ENCODE assay signal across 1 cellular context in the genomic region with DNA sequence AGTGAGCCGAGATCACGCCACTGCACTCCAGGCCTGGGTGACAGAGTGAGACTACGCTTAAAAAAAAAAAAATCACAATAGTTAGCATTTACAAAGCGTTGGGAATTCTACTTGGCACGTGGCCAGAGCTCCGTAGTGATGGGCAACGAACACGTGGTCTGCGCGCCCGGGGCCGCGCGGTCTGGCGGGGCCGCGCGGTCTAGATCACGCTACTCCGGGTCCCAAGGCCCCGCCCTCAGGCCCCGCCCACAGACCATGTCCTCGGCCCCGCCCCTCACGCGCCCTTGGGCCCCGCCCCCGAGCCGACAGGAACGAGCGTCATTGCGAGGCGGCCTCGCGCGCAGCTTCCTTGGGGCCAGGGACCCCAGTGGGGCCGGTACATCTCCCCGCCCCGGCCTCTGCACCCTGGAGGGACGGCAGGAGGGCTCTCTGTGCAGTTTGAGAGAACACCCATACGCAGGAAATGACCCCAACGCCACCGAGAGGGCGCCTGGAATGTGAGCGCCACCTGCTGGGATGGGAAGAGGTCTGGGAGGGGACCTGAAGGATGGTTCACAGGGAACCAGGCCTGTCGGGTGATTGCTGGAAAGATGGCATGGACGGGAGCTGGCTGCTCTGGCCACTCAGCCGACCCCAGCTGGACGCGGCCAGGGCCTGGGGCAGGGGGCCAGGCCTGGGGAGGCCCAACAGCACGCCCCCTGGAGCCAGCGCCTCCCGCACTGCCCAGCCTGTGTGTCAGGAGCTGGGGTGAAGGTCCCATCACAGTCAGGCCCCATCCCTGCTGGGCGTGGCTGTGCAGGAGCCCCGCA.
TF ChIP-seq lines count a peak whose summit lies in the region.

No MANE protein-coding gene starts in this region.

TF ChIP-seq in K562, 482 proteins besides CTCF, POLR2A, EP300 and RAD21 (continued from another document and continues in another):
- TF ChIP-seq CTBP1 (IDR thresholded peaks at IDR 0.05; ENCODE audit: borderline replicate concordance) (peak; percentile 98), CREM (IDR thresholded peaks at IDR 0.05; ENCODE audit: low read depth) (peak; percentile 73), FOSL1 (tag; conservative IDR thresholded peaks at IDR 0.05) (0 out of 2 replicates have a peak, but pooled peaks have one; percentile 6), CCAR2 (IDR thresholded peaks at IDR 0.05; ENCODE audit: low read depth, low read length) (no peak), EHMT2 (IDR thresholded peaks at IDR 0.05) (no peak), SRSF1 (IDR thresholded peaks at IDR 0.05; ENCODE audit: low read depth, low read length) (no peak), NFE2 (IDR thresholded peaks at IDR 0.05; ENCODE audit: low read depth) (no peak), KDM4B (IDR thresholded peaks at IDR 0.05; ENCODE audit: borderline replicate concordance in 2 of 2, low read depth in 1 of 2) (no peak; a peak in 1 of 4 replicates), ZNF766 (CRISPR knock-in tag; conservative IDR thresholded peaks at IDR 0.05) (no peak), ELF4 (CRISPR knock-in tag; IDR thresholded peaks at IDR 0.05) (0 out of 2 replicates have a peak, but pooled peaks have one; percentile 52), ZNF217 (CRISPR knock-in tag; IDR thresholded peaks at IDR 0.05) (no peak), XRCC3 (IDR thresholded peaks at IDR 0.05) (no peak), TAL1 (IDR thresholded peaks at IDR 0.05) (no peak), DDX20 (tag; IDR thresholded peaks at IDR 0.05; ENCODE audit: low read depth) (no peak), ZNF507 (tag; conservative IDR thresholded peaks at IDR 0.05) (no peak), SRSF7 (optimal IDR thresholded peaks at IDR 0.05; ENCODE audit: low read depth, low read length) (no peak), WHSC1 (IDR thresholded peaks at IDR 0.05; ENCODE audit: low read length) (no peak), KAT8 (IDR thresholded peaks at IDR 0.05; ENCODE audit: low read depth) (no peak), RBM34 (IDR thresholded peaks at IDR 0.05; ENCODE audit: borderline replicate concordance, insufficient read depth, low read length) (no peak), HDAC1 (IDR thresholded peaks at IDR 0.05) (peak in 1 of 2 experiments; percentile 81; a peak in 2 of 4 replicates), YY1 (IDR thresholded peaks at IDR 0.05; ENCODE audit: borderline replicate concordance in 1 of 3, control insufficient read depth in 1 of 3, extremely low read depth in 1 of 3, insufficient read depth in 3 of 3, insufficient read length in 1 of 3, insufficient replicate concordance in 2 of 3, low read depth in 1 of 3, low read length in 2 of 3) (peak in 2 of 3 experiments; percentile 23 to 46), LCOR (CRISPR knock-in tag; IDR thresholded peaks at IDR 0.05) (peak; percentile 80; the same call in 1 of the 2 replicates), ZNF75A (CRISPR knock-in tag; IDR thresholded peaks at IDR 0.05) (0 out of 2 replicates have a peak, but pooled peaks have one; percentile 33), ARID1B (IDR thresholded peaks at IDR 0.05) (peak; percentile 7; the same call in 1 of the 2 replicates), SIX5 (IDR thresholded peaks at IDR 0.05; ENCODE audit: borderline replicate concordance in 1 of 2, insufficient read depth in 1 of 2, low read depth in 1 of 2, low read length in 2 of 2) (no peak), ZNF830 (CRISPR knock-in tag; IDR thresholded peaks at IDR 0.05) (no peak), CBX5 (IDR thresholded peaks at IDR 0.05; ENCODE audit: borderline replicate concordance, low read depth) (no peak), SIRT6 (IDR thresholded peaks at IDR 0.05; ENCODE audit: low read depth, low read length) (no peak), SREBF1 (IDR thresholded peaks at IDR 0.05; ENCODE audit: borderline replicate concordance, low read depth, low read length) (no peak), NCOA6 (IDR thresholded peaks at IDR 0.05) (no peak), ZNF584 (CRISPR knock-in tag; IDR thresholded peaks at IDR 0.05; ENCODE audit: low read depth) (no peak), TEAD1 (CRISPR knock-in tag; IDR thresholded peaks at IDR 0.05) (peak; percentile 64 to 98), ZNF551 (CRISPR knock-in tag; IDR thresholded peaks at IDR 0.05) (no peak), HMG20A (CRISPR knock-in tag; conservative IDR thresholded peaks at IDR 0.05) (no peak), GABPB2 (CRISPR knock-in tag; conservative IDR thresholded peaks at IDR 0.05) (no peak), MAFF (IDR thresholded peaks at IDR 0.05; ENCODE audit: low read length) (no peak), YBX1 (IDR thresholded peaks at IDR 0.05) (no peak), POLR2AphosphoS2 (IDR thresholded peaks at IDR 0.05; ENCODE audit: low read length) (no peak; the same call in 1 of the 2 replicates), TGIF2 (CRISPR knock-in tag; IDR thresholded peaks at IDR 0.05) (no peak), ZNF274 (IDR thresholded peaks at IDR 0.05; ENCODE audit: borderline replicate concordance, low read depth, low read length) (no peak), HLTF (IDR thresholded peaks at IDR 0.05) (peak; percentile 18; the same call in 1 of the 2 replicates)
- TF ChIP-seq, protein P1, sequence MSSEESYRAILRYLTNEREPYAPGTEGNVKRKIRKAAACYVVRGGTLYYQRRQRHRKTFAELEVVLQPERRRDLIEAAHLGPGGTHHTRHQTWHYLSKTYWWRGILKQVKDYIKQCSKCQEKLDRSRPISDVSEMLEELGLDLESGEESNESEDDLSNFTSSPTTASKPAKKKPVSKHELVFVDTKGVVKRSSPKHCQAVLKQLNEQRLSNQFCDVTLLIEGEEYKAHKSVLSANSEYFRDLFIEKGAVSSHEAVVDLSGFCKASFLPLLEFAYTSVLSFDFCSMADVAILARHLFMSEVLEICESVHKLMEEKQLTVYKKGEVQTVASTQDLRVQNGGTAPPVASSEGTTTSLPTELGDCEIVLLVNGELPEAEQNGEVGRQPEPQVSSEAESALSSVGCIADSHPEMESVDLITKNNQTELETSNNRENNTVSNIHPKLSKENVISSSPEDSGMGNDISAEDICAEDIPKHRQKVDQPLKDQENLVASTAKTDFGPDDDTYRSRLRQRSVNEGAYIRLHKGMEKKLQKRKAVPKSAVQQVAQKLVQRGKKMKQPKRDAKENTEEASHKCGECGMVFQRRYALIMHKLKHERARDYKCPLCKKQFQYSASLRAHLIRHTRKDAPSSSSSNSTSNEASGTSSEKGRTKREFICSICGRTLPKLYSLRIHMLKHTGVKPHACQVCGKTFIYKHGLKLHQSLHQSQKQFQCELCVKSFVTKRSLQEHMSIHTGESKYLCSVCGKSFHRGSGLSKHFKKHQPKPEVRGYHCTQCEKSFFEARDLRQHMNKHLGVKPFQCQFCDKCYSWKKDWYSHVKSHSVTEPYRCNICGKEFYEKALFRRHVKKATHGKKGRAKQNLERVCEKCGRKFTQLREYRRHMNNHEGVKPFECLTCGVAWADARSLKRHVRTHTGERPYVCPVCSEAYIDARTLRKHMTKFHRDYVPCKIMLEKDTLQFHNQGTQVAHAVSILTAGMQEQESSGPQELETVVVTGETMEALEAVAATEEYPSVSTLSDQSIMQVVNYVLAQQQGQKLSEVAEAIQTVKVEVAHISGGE (CRISPR knock-in tag; IDR thresholded peaks at IDR 0.05), result peak in 1 of 3 experiments; percentile 85; a peak in 2 of 6 replicates
- TF ChIP-seq, protein P2, sequence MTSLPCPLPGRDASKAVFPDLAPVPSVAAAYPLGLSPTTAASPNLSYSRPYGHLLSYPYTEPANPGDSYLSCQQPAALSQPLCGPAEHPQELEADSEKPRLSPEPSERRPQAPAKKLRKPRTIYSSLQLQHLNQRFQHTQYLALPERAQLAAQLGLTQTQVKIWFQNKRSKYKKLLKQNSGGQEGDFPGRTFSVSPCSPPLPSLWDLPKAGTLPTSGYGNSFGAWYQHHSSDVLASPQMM (CRISPR knock-in tag; IDR thresholded peaks at IDR 0.05), result no peak
- TF ChIP-seq, protein P3, sequence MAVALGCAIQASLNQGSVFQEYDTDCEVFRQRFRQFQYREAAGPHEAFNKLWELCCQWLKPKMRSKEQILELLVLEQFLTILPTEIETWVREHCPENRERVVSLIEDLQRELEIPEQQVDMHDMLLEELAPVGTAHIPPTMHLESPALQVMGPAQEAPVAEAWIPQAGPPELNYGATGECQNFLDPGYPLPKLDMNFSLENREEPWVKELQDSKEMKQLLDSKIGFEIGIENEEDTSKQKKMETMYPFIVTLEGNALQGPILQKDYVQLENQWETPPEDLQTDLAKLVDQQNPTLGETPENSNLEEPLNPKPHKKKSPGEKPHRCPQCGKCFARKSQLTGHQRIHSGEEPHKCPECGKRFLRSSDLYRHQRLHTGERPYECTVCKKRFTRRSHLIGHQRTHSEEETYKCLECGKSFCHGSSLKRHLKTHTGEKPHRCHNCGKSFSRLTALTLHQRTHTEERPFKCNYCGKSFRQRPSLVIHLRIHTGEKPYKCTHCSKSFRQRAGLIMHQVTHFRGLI (CRISPR knock-in tag; IDR thresholded peaks at IDR 0.05), result no peak
- TF ChIP-seq, protein P4, sequence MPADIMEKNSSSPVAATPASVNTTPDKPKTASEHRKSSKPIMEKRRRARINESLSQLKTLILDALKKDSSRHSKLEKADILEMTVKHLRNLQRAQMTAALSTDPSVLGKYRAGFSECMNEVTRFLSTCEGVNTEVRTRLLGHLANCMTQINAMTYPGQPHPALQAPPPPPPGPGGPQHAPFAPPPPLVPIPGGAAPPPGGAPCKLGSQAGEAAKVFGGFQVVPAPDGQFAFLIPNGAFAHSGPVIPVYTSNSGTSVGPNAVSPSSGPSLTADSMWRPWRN (IDR thresholded peaks at IDR 0.05; ENCODE audit: low read depth), result no peak
- TF ChIP-seq, protein P5, sequence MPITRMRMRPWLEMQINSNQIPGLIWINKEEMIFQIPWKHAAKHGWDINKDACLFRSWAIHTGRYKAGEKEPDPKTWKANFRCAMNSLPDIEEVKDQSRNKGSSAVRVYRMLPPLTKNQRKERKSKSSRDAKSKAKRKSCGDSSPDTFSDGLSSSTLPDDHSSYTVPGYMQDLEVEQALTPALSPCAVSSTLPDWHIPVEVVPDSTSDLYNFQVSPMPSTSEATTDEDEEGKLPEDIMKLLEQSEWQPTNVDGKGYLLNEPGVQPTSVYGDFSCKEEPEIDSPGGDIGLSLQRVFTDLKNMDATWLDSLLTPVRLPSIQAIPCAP (CRISPR knock-in tag; IDR thresholded peaks at IDR 0.05; ENCODE audit: borderline replicate concordance), result no peak
- TF ChIP-seq, protein P6, sequence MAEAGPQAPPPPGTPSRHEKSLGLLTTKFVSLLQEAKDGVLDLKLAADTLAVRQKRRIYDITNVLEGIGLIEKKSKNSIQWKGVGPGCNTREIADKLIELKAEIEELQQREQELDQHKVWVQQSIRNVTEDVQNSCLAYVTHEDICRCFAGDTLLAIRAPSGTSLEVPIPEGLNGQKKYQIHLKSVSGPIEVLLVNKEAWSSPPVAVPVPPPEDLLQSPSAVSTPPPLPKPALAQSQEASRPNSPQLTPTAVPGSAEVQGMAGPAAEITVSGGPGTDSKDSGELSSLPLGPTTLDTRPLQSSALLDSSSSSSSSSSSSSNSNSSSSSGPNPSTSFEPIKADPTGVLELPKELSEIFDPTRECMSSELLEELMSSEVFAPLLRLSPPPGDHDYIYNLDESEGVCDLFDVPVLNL (CRISPR knock-in tag; IDR thresholded peaks at IDR 0.05; ENCODE audit: low read depth), result no peak
- TF ChIP-seq, protein P7, sequence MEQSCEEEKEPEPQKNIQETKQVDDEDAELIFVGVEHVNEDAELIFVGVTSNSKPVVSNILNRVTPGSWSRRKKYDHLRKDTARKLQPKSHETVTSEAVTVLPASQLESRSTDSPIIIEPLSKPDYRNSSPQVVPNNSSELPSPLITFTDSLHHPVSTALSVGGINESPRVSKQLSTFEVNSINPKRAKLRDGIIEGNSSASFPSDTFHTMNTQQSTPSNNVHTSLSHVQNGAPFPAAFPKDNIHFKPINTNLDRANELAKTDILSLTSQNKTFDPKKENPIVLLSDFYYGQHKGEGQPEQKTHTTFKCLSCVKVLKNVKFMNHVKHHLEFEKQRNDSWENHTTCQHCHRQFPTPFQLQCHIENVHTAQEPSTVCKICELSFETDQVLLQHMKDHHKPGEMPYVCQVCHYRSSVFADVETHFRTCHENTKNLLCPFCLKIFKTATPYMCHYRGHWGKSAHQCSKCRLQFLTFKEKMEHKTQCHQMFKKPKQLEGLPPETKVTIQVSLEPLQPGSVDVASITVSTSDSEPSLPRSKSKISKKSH (CRISPR knock-in tag; IDR thresholded peaks at IDR 0.05), result no peak
- TF ChIP-seq, protein P8, sequence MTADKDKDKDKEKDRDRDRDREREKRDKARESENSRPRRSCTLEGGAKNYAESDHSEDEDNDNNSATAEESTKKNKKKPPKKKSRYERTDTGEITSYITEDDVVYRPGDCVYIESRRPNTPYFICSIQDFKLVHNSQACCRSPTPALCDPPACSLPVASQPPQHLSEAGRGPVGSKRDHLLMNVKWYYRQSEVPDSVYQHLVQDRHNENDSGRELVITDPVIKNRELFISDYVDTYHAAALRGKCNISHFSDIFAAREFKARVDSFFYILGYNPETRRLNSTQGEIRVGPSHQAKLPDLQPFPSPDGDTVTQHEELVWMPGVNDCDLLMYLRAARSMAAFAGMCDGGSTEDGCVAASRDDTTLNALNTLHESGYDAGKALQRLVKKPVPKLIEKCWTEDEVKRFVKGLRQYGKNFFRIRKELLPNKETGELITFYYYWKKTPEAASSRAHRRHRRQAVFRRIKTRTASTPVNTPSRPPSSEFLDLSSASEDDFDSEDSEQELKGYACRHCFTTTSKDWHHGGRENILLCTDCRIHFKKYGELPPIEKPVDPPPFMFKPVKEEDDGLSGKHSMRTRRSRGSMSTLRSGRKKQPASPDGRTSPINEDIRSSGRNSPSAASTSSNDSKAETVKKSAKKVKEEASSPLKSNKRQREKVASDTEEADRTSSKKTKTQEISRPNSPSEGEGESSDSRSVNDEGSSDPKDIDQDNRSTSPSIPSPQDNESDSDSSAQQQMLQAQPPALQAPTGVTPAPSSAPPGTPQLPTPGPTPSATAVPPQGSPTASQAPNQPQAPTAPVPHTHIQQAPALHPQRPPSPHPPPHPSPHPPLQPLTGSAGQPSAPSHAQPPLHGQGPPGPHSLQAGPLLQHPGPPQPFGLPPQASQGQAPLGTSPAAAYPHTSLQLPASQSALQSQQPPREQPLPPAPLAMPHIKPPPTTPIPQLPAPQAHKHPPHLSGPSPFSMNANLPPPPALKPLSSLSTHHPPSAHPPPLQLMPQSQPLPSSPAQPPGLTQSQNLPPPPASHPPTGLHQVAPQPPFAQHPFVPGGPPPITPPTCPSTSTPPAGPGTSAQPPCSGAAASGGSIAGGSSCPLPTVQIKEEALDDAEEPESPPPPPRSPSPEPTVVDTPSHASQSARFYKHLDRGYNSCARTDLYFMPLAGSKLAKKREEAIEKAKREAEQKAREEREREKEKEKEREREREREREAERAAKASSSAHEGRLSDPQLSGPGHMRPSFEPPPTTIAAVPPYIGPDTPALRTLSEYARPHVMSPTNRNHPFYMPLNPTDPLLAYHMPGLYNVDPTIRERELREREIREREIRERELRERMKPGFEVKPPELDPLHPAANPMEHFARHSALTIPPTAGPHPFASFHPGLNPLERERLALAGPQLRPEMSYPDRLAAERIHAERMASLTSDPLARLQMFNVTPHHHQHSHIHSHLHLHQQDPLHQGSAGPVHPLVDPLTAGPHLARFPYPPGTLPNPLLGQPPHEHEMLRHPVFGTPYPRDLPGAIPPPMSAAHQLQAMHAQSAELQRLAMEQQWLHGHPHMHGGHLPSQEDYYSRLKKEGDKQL (CRISPR knock-in tag; IDR thresholded peaks at IDR 0.05; ENCODE audit: borderline replicate concordance), result no peak
- TF ChIP-seq, protein P9, sequence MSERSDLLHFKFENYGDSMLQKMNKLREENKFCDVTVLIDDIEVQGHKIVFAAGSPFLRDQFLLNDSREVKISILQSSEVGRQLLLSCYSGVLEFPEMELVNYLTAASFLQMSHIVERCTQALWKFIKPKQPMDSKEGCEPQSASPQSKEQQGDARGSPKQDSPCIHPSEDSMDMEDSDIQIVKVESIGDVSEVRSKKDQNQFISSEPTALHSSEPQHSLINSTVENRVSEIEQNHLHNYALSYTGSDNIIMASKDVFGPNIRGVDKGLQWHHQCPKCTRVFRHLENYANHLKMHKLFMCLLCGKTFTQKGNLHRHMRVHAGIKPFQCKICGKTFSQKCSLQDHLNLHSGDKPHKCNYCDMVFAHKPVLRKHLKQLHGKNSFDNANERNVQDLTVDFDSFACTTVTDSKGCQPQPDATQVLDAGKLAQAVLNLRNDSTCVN (CRISPR knock-in tag; IDR thresholded peaks at IDR 0.05), result no peak
